30 cellular contexts compared by ENCODE assay signal in genomic region chr5:12936184-12936583, GRCh38.
"Had no signal": no experiment of that assay in that cellular context is flagged by ENCODE, and none has a peak within 500 bp of the region (broad histone marks: within the 10 kb centered on the region; RNA-seq: fewer than 3 reads in every experiment).

No MANE protein-coding gene starts in this region.

- H3K9me3 ChIP-seq: adrenal gland, body of pancreas, colonic mucosa had no signal

- H3K36me3 ChIP-seq: adrenal gland, colonic mucosa, WERI-Rb-1 had no signal

- H3K4me1 ChIP-seq: adrenal gland, body of pancreas, colonic mucosa had no signal

- H3K27ac ChIP-seq: adrenal gland, body of pancreas, colonic mucosa, WERI-Rb-1 had no signal

- H3K4me3 ChIP-seq: adrenal gland, body of pancreas, colonic mucosa had no signal

- DNase-seq: activated B cell treated with CpG ODN at 0.5 μM for 24 hours; activated CD4-positive, alpha-beta T cell treated with anti-CD3 and anti-CD28 coated beads for 48 hours; activated CD4-positive, alpha-beta T cell treated with anti-CD3 and anti-CD28 coated beads, Interleukin-2, amount 50 U/mL, for 1 hour; activated CD4-positive, alpha-beta T cell treated with anti-CD3 and anti-CD28 coated beads, Interleukin-2, amount 50 U/mL, for 48 hours; activated CD8-positive, alpha-beta memory T cell treated with anti-CD3 and anti-CD28 coated beads, Interleukin-2, amount 10 ng/mL, durations not matched to agents 7 days and 5 days; activated CD8-positive, alpha-beta memory T cell treated with anti-CD3 and anti-CD28 coated beads, Interleukin-2, amount 50 U/mL, for 4 hours; activated CD8-positive, alpha-beta T cell treated with anti-CD3 and anti-CD28 coated beads for 36 hours; activated effector memory CD4-positive, alpha-beta T cell treated with anti-CD3 and anti-CD28 coated beads, Interleukin-2, amount 50 U/mL, for 16 hours; activated naive CD4-positive, alpha-beta T cell treated with anti-CD3 and anti-CD28 coated beads for 36 hours; activated naive CD8-positive, alpha-beta T cell treated with anti-CD3 and anti-CD28 coated beads for 36 hours; activated naive CD8-positive, alpha-beta T cell treated with anti-CD3 and anti-CD28 coated beads, Interleukin-2, amount 50 U/mL, for 24 hours; activated T-cell treated with anti-CD3 and anti-CD28 coated beads, Interleukin-2, amount 50 U/mL, for 1 hour; activated T-cell treated with anti-CD3 and anti-CD28 coated beads, Interleukin-2, amount 50 U/mL, for 48 hours; adrenal gland; amygdala; aorta; body of pancreas; caudate nucleus; colonic mucosa; effector memory CD4-positive, alpha-beta T cell; endodermal cell; foreskin fibroblast; head of caudate nucleus; T-helper 1 cell; T-helper 17 cell; T1000; WERI-Rb-1 had no signal

- ATAC-seq: activated CD4-positive, CD25-positive, alpha-beta regulatory T cell treated with anti-CD3 and anti-CD28 coated beads, Interleukin-2, amount 50 U/mL, for 24 hours; activated CD8-positive, alpha-beta memory T cell treated with anti-CD3 and anti-CD28 coated beads, Interleukin-2, amount 10 ng/mL, durations not matched to agents 7 days and 5 days; activated CD8-positive, alpha-beta T cell treated with anti-CD3 and anti-CD28 coated beads for 36 hours; activated naive CD8-positive, alpha-beta T cell treated with anti-CD3 and anti-CD28 coated beads, Interleukin-2, amount 50 U/mL, for 24 hours; body of pancreas; esophagus mucosa; T-helper 17 cell had no signal

- H3K27me3 ChIP-seq: adrenal gland, body of pancreas, colonic mucosa had no signal

- FAIRE-seq: frontal cortex had no signal
